ENCODE assay signal across 1 cellular context in genomic region chr15:67305506-67305905, GRCh38.
TF ChIP-seq lines count a peak whose summit lies in the region.

No MANE protein-coding gene starts in this region.

TF ChIP-seq in K562, 482 proteins besides CTCF, POLR2A, EP300 and RAD21:
- TF ChIP-seq ZNF449 (CRISPR knock-in tag; IDR thresholded peaks at IDR 0.05) (no peak), CBX8 (IDR thresholded peaks at IDR 0.05; ENCODE audit: borderline replicate concordance, extremely low read depth, low read depth, low read length, poor library complexity, severe bottlenecking) (peak; percentile 67)
